Comparison of ENCODE assay signal across 8 cellular contexts in the genomic region with DNA sequence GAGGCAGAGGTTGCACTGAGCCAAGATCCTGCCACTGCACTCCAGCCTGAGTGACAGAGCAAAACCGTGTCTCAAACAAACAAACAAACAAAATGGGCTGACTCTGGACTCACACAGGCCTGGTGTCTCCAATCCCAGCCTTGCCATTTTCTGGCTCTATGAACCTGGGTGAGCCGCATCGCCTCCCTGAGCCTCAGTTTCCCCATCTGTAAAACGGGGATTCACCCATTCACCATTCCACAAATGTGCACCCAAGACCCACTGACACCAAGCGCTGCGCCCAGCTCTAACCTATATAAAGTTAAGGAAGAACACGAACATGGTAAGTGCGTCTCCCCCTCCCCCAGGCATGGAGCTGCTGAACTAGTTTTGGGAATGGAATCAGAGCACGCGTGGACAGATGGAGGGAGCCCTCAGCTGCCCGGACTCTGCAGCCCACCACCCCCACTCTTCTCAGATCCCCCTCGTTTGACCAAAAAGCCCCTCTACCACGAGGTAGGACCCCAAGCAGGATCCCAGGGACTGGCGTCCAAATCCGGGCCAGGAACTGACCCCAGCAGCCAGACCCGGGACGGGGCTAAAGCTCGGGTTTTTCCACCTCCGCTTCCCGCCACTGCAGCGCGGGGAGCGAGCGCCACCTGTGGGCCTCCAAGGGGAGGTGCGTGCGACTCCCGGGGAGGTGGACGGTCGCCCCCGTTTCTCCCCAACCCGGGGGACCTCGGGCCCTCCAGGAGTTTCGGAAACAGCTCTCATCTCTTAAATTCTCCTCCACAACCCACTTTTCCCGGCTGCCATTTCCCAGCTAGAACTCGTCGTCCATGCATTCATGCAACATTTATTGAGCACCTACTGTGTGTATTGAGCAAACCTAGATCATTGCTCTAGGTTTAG. TPM values are rescaled to one million over a fixed set of nuclear protein-coding genes. Genes with fewer than 3 reads are reported as not detected.
A peak's percentile ranks its signal among the peaks of the same experiment; 100 is the strongest.
DNase-seq lines count a peak whose midpoint lies in the region; TF ChIP-seq lines count a peak whose summit lies in the region.

No MANE protein-coding gene starts in this region.

- TF ChIP-seq POLR2A in breast epithelium (IDR thresholded peaks at IDR 0.05): no peak

- H3K27me3 ChIP-seq in breast epithelium (peaks cover 0 to 14% of the 10 kb centered on the region in 2 donors), kidney epithelial cell (ENCODE audit: control insufficient read depth, insufficient read depth, low read length) (peaks cover 14% of the 10 kb centered on the region)

- TF ChIP-seq CTCF in breast epithelium (IDR thresholded peaks at IDR 0.05) (peak; percentile 77 to 97 (median 92)), kidney epithelial cell (IDR thresholded peaks at IDR 0.05; ENCODE audit: insufficient read depth, low read length, poor library complexity, severe bottlenecking) (peak; percentile 98)

- no peaks in the 10 kb centered on the region for H3K4me1 ChIP-seq in breast epithelium

- H3K4me3 ChIP-seq in breast epithelium (peak overlapping the region in 2 of 3 donors; percentile 40 to 54), kidney epithelial cell (ENCODE audit: low read depth, low read length) (no peak overlapping the region)

- H3K9me3 ChIP-seq in breast epithelium: no peaks in the 10 kb centered on the region

- DNase-seq in DMS79 (lab: John Stamatoyannopoulos, UW): peak; percentile 4
- DNase-seq in UCSD-AML1 (lab: John Stamatoyannopoulos, UW; ENCODE audit: unreplicated experiment): peak; percentile 61
- peak; percentile 35 to 73 for DNase-seq in breast epithelium (ENCODE audit: low spot score in 2 of 2)
- DNase-seq in kidney epithelial cell (ENCODE audit: low read depth): no peak
- DNase-seq in stimulated activated CD4-positive, alpha-beta T cell treated with anti-CD3 and anti-CD28 coated beads, Interleukin-4, amount 100 ng/mL, for 1 hour: peak; percentile 67
- DNase-seq in foreskin melanocyte: no peak
- DNase-seq in DMS153 treated with DMSO at 0.1 percent for 48 hours (lab: John Stamatoyannopoulos, UW; ENCODE audit: unreplicated experiment): no peak

- intact Hi-C loops in breast epithelium (cut with DNase I; ENCODE audit: low total_unique reads): no loop called here

- no peak for TF ChIP-seq EP300 in Ishikawa (IDR thresholded peaks at IDR 0.05; ENCODE audit: borderline replicate concordance)

- H3K27ac ChIP-seq in breast epithelium: no peak overlapping the region

- no peaks in the 10 kb centered on the region for H3K36me3 ChIP-seq in breast epithelium
- H3K36me3 ChIP-seq in kidney epithelial cell (ENCODE audit: control insufficient read depth, insufficient read depth, low read length): no peaks in the 10 kb centered on the region

- peak; percentile 95 for TF ChIP-seq RAD21 in Ishikawa (IDR thresholded peaks at IDR 0.05; ENCODE audit: low read depth)

TF ChIP-seq in Ishikawa, 13 proteins besides CTCF, POLR2A, EP300 and RAD21:
- 0 out of 2 replicates have a peak, but pooled peaks have one; percentile 17 for TF ChIP-seq EGR1 (IDR thresholded peaks at IDR 0.05)
- peak; percentile 73; the same call in 1 of the 2 replicates for TF ChIP-seq ZBTB7A (IDR thresholded peaks at IDR 0.05; ENCODE audit: low read depth)
- TF ChIP-seq FOXM1 (IDR thresholded peaks at IDR 0.05; ENCODE audit: borderline replicate concordance, low read depth): no peak
- no peak for TF ChIP-seq NFIC (IDR thresholded peaks at IDR 0.05)
- TF ChIP-seq CREB1 (IDR thresholded peaks at IDR 0.05; ENCODE audit: low read depth): no peak
TF ChIP-seq in Ishikawa: peak in this region for 2.

RNA-seq across cellular contexts. Expression of a gene that starts 33.0 kb away (rescaled TPM):
- total RNA-seq in breast epithelium (10 to 100 TPM; 20.2 to 31.4 (median 23.3) TPM), kidney epithelial cell (24.7 and 28.2 TPM in 2 replicates)

Comparison
In these comparisons a context has a peak if more than half of its experiments do, and no peak if none do; other contexts are left out.
1. DNase-seq: peak in DMS79 (single experiment), UCSD-AML1 (single experiment), breast epithelium (2 of 2) and stimulated activated CD4-positive, alpha-beta T cell treated with anti-CD3 and anti-CD28 coated beads, Interleukin-4, amount 100 ng/mL, for 1 hour (single experiment); none in kidney epithelial cell (single experiment), foreskin melanocyte (single experiment) and DMS153 treated with DMSO at 0.1 percent for 48 hours (single experiment).